ENCODE assay signal across 8 cellular contexts in genomic region chr22:20015971-20016733, GRCh38. TPM values are rescaled to one million over a fixed set of nuclear protein-coding genes. Genes with fewer than 3 reads are reported as not detected.
DNase-seq lines count a peak whose midpoint lies in the region; ATAC-seq, FAIRE-seq and TF ChIP-seq lines count a peak whose summit lies in the region.

No MANE protein-coding gene starts in this region.

- H3K36me3 Mint-ChIP-seq in nephron progenitor cell (ENCODE audit: low read depth): no peaks in the 10 kb centered on the region

- H4K20me1 ChIP-seq in endothelial cell of umbilical vein (replicated peaks; ENCODE audit: control insufficient read depth, extremely low read depth, insufficient read depth, low read length): no peaks in the 10 kb centered on the region

- intact Hi-C loops in endothelial cell of umbilical vein (cut with micrococcal nuclease): no loop called here

- no peaks in the 10 kb centered on the region for H3K36me3 ChIP-seq in endothelial cell of umbilical vein (ENCODE audit: control insufficient read depth in 2 of 2, extremely low read depth in 1 of 2, insufficient read depth in 2 of 2, low read length in 2 of 2)

- FAIRE-seq in endothelial cell of umbilical vein (lab: Jason Lieb, UNC): no peak

- no peaks in the 10 kb centered on the region for H3K27me3 ChIP-seq in endothelial cell of umbilical vein (ENCODE audit: control insufficient read depth in 2 of 2, insufficient read depth in 2 of 2, low read length in 2 of 2)

- TF ChIP-seq POLR2A in endothelial cell of umbilical vein (IDR thresholded peaks at IDR 0.05; ENCODE audit: low read depth, low read length): no peak

- H3K9me3 ChIP-seq in endothelial cell of umbilical vein (replicated peaks; ENCODE audit: control insufficient read depth, insufficient read depth, low read length): no peaks in the 10 kb centered on the region

- peak overlapping the region; percentile 54 to 79 (median 70) for H3K4me3 ChIP-seq in endothelial cell of umbilical vein (replicated peaks in 1 of 3; ENCODE audit: insufficient read depth in 1 of 3, low read depth in 1 of 3, low read length in 3 of 3)

- no peaks in the 10 kb centered on the region for H3K9me1 ChIP-seq in endothelial cell of umbilical vein (replicated peaks; ENCODE audit: control insufficient read depth, extremely low read depth, insufficient read depth, low read length)

- CTCF ChIA-PET in endothelial cell of umbilical vein (lab: Charles Lee): interaction anchor here (1.0 to 7.3 kb wide), 7 partner anchors 25 to 286 kb away, joined by 3 to 304 read pairs (median 7); no protein-coding TSS in a partner anchor

- H3K4me1 Mint-ChIP-seq in nephron progenitor cell: no peaks in the 10 kb centered on the region

- H3K4me2 ChIP-seq in endothelial cell of umbilical vein (ENCODE audit: insufficient read depth, low read length): peak overlapping the region; percentile 58

- H3K9ac ChIP-seq in endothelial cell of umbilical vein (replicated peaks; ENCODE audit: extremely low read depth, insufficient read depth, low read length): peak overlapping the region; percentile 28

- ATAC-seq in activated CD4-positive, CD25-positive, alpha-beta regulatory T cell treated with anti-CD3 and anti-CD28 coated beads, Interleukin-2, amount 50 U/mL, for 24 hours: no peak
- no peak for ATAC-seq in GM18498 (IDR thresholded peaks at IDR 0.05; ENCODE audit: unreplicated experiment)

- peaks cover 12% of the 10 kb centered on the region for H3K4me1 ChIP-seq in endothelial cell of umbilical vein (ENCODE audit: control insufficient read depth, extremely low read depth, insufficient read depth, low read length)

- POLR2A ChIA-PET in endothelial cell of umbilical vein (lab: Charles Lee): no interaction called here

- H3K27ac ChIP-seq in endothelial cell of umbilical vein (ENCODE audit: insufficient read depth, low read depth, low read length): no peak overlapping the region

- no peak overlapping the region for H3K4me3 Mint-ChIP-seq in nephron progenitor cell

- TF ChIP-seq CTCF in endothelial cell of umbilical vein (IDR thresholded peaks at IDR 0.05; ENCODE audit: extremely low read depth in 1 of 2, insufficient read depth in 1 of 2, low read depth in 1 of 2, low read length in 2 of 2) (no peak), nephron progenitor cell (IDR thresholded peaks at IDR 0.05) (no peak)

- dilution Hi-C loops in endothelial cell of umbilical vein (cut with MboI; ENCODE audit: extremely low pct_ligation_motif_present, low sequenced_read_pairs): no loop called here

- peak; percentile 49 for DNase-seq in activated CD4-positive, CD25-positive, alpha-beta regulatory T cell treated with anti-CD3 and anti-CD28 coated beads, Interleukin-2, amount 50 U/mL, for 72 hours
- DNase-seq in SW480 (ENCODE audit: low spot score) (peak; percentile 36), endothelial cell of umbilical vein (ENCODE audit: low read depth, low spot score) (peak; percentile 32), nephron progenitor cell (peak; percentile 62), SIG-M5 treated with dmso at 0.1 percent for 504 hours (lab: John Stamatoyannopoulos, UW; ENCODE audit: unreplicated experiment) (no peak), NCI-H1417 treated with DMSO at 0.1 percent for 48 hours (lab: John Stamatoyannopoulos, UW) (no peak)

- H3K9me3 Mint-ChIP-seq in nephron progenitor cell: no peaks in the 10 kb centered on the region

- H3K27me3 Mint-ChIP-seq in nephron progenitor cell (ENCODE audit: low read depth, poor library complexity): peaks cover 65% of the 10 kb centered on the region

- peaks cover 1% of the 10 kb centered on the region for H3K79me2 ChIP-seq in endothelial cell of umbilical vein (ENCODE audit: control insufficient read depth, insufficient read depth, low read length)

- no TSS peak for BruUV-seq in endothelial cell of umbilical vein (replicated peaks; lab: Mats Ljungman, UMichigan)

- peak overlapping the region; percentile 79 for H2AFZ ChIP-seq in endothelial cell of umbilical vein (ENCODE audit: low read depth, low read length)

- H3K27ac Mint-ChIP-seq in nephron progenitor cell: no peak overlapping the region

TF ChIP-seq in endothelial cell of umbilical vein, 7 proteins besides CTCF, POLR2A, EP300 and RAD21:
- TF ChIP-seq JUN (IDR thresholded peaks at IDR 0.05; ENCODE audit: borderline replicate concordance, insufficient read depth, insufficient read length, low read depth) (no peak), GATA2 (IDR thresholded peaks at IDR 0.05; ENCODE audit: insufficient read depth, insufficient read length, low read depth, low read length) (no peak), POLR2AphosphoS5 (IDR thresholded peaks at IDR 0.05; ENCODE audit: insufficient read depth, low read depth, low read length) (no peak), MAX (IDR thresholded peaks at IDR 0.05; ENCODE audit: insufficient read depth, insufficient read length) (no peak), FOS (IDR thresholded peaks at IDR 0.05; ENCODE audit: borderline replicate concordance, insufficient read depth, low read length) (no peak), EZH2 (IDR thresholded peaks at IDR 0.05; ENCODE audit: borderline replicate concordance, low read depth, low read length, severe bottlenecking) (no peak), MYC (IDR thresholded peaks at IDR 0.05; ENCODE audit: low read depth, low read length) (no peak)

RNA-seq across cellular contexts. Expression of gene ARVCF, which starts 0.5 kb away (rescaled TPM):
- total RNA-seq in endothelial cell of umbilical vein: 105 and 109 TPM in 2 replicates
- 81.3 and 83.6 TPM in 2 replicates for polyA plus RNA-seq in endothelial cell of umbilical vein
- polyA plus RNA-seq in endothelial cell of umbilical vein (2011; cell fraction: cytosol; rRNA removed): 30.5 and 49.1 TPM in 2 replicates
- 288 and 295 TPM in 2 replicates for polyA plus RNA-seq in endothelial cell of umbilical vein (2011; cell fraction: nucleus; rRNA removed)
- 22.8 and 27.5 TPM in 2 replicates for polyA plus RNA-seq in endothelial cell of umbilical vein (2012)
- polyA minus RNA-seq in endothelial cell of umbilical vein: 43.0 and 52.9 TPM in 2 replicates
- 1.7 TPM for polyA minus RNA-seq in endothelial cell of umbilical vein (2011; cell fraction: cytosol; rRNA and poly(A)+ RNA removed)
- 58.2 and 105 TPM in 2 replicates for polyA minus RNA-seq in endothelial cell of umbilical vein (2011; cell fraction: nucleus; rRNA and poly(A)+ RNA removed)

RNA-seq across cellular contexts. Expression of gene TANGO2, which starts 4.8 kb away (rescaled TPM):
- 33.2 and 40.0 TPM in 2 replicates for total RNA-seq in endothelial cell of umbilical vein
- 49.3 and 59.5 TPM in 2 replicates for polyA plus RNA-seq in endothelial cell of umbilical vein
- 34.3 and 36.5 TPM in 2 replicates for polyA plus RNA-seq in endothelial cell of umbilical vein (2011; cell fraction: cytosol; rRNA removed)
- 48.4 and 53.3 TPM in 2 replicates for polyA plus RNA-seq in endothelial cell of umbilical vein (2011; cell fraction: nucleus; rRNA removed)
- polyA plus RNA-seq in endothelial cell of umbilical vein (2012): 20.4 and 20.9 TPM in 2 replicates
- polyA minus RNA-seq in endothelial cell of umbilical vein: 82.2 and 90.8 TPM in 2 replicates
- 10.1 TPM for polyA minus RNA-seq in endothelial cell of umbilical vein (2011; cell fraction: cytosol; rRNA and poly(A)+ RNA removed)
- 22.9 and 23.8 TPM in 2 replicates for polyA minus RNA-seq in endothelial cell of umbilical vein (2011; cell fraction: nucleus; rRNA and poly(A)+ RNA removed)

Comparison
In these comparisons a context has a peak if more than half of its experiments do, and no peak if none do; other contexts are left out.
1. DNase-seq: peak in activated CD4-positive, CD25-positive, alpha-beta regulatory T cell treated with anti-CD3 and anti-CD28 coated beads, Interleukin-2, amount 50 U/mL, for 72 hours (single experiment), SW480 (single experiment), endothelial cell of umbilical vein (single experiment) and nephron progenitor cell (single experiment); none in SIG-M5 treated with dmso at 0.1 percent for 504 hours (single experiment) and NCI-H1417 treated with DMSO at 0.1 percent for 48 hours (single experiment).